15 cellular contexts compared by ENCODE assay signal in genomic region chr15:39584662-39585393, GRCh38. TPM values are rescaled to one million over a fixed set of nuclear protein-coding genes. Genes with fewer than 3 reads are reported as not detected.
DNase-seq lines count a peak whose midpoint lies in the region; ATAC-seq, FAIRE-seq and TF ChIP-seq lines count a peak whose summit lies in the region.
"Had no signal": no experiment of that assay in that cellular context is flagged by ENCODE, and none has a peak within 500 bp of the region (broad histone marks: within the 10 kb centered on the region; RNA-seq: fewer than 3 reads in every experiment).

No MANE protein-coding gene starts in this region.

- H3K4me2 ChIP-seq in A549: peak overlapping the region; percentile 97; the same call in 1 of the 3 replicates
- H3K4me2 ChIP-seq in Loucy (ENCODE audit: low read depth, low read length, poor library complexity, severe bottlenecking): peak overlapping the region; percentile 17

- no peaks in the 10 kb centered on the region for H3K27me3 ChIP-seq in Loucy (ENCODE audit: insufficient read depth, low read length, poor library complexity, severe bottlenecking)
- H3K27me3 ChIP-seq in esophagus muscularis mucosa: peaks cover 0 to 3% (median 0%) of the 10 kb centered on the region in 4 donors
- no peaks in the 10 kb centered on the region for H3K27me3 ChIP-seq in muscle layer of colon (ENCODE audit: control insufficient read depth in 1 of 2, insufficient read depth in 2 of 2, low read length in 2 of 2)

- H3K79me2 ChIP-seq in Loucy (ENCODE audit: insufficient read depth, low read length): no peaks in the 10 kb centered on the region

- H3K9me2 ChIP-seq in Loucy (replicated peaks; ENCODE audit: low read depth, low read length): no peaks in the 10 kb centered on the region

- H3K27ac ChIP-seq in A549 (no peak overlapping the region), esophagus muscularis mucosa (replicated peaks in 1 of 4) (peak overlapping the region; percentile 87 to 96 (median 94)), muscle layer of colon (ENCODE audit: low read depth, low read length) (peak overlapping the region; percentile 67), caudate nucleus (ENCODE audit: low read depth, low read length) (no peak overlapping the region)
- H3K27ac ChIP-seq: WERI-Rb-1 had no signal

- H3K4me3 ChIP-seq in A549: no peak overlapping the region
- no peak overlapping the region for H3K4me3 ChIP-seq in Loucy (ENCODE audit: low read length, poor library complexity, severe bottlenecking)
- H3K4me3 ChIP-seq in esophagus muscularis mucosa: peak overlapping the region; percentile 61 to 90 (median 77)
- peak overlapping the region in 1 of 2 donors; percentile 63 for H3K4me3 ChIP-seq in muscle layer of colon (ENCODE audit: low read depth in 1 of 2, low read length in 2 of 2)
- H3K4me3 ChIP-seq: K562 had no signal

- no peaks in the 10 kb centered on the region for H3K36me3 ChIP-seq in Loucy (ENCODE audit: insufficient read depth, low read length)
- H3K36me3 ChIP-seq in esophagus muscularis mucosa: peaks cover 42 to 81% (median 77%) of the 10 kb centered on the region in 4 donors
- H3K36me3 ChIP-seq in muscle layer of colon (ENCODE audit: insufficient read depth, low read length): peaks cover 77% of the 10 kb centered on the region
- H3K36me3 ChIP-seq: WERI-Rb-1 had no signal

- POLR2A ChIA-PET in A549 (lab: Yijun Ruan, JAX): no interaction called here

- ATAC-seq in A549: no peak
- no peak for ATAC-seq in GM18909 (IDR thresholded peaks at IDR 0.05; ENCODE audit: poor library complexity, unreplicated experiment)
- ATAC-seq: HCT116, K562 had no signal

- no peak for TF ChIP-seq EP300 in A549 (IDR thresholded peaks at IDR 0.05)
- no peak for TF ChIP-seq EP300 in esophagus muscularis mucosa (IDR thresholded peaks at IDR 0.05)

- H4K20me1 ChIP-seq in Loucy (ENCODE audit: insufficient read depth, low read length, poor library complexity, severe bottlenecking): no peaks in the 10 kb centered on the region

- TF ChIP-seq CTCF in A549 (IDR thresholded peaks at IDR 0.05): no peak
- no peak for TF ChIP-seq CTCF in Loucy (conservative IDR thresholded peaks at IDR 0.05; ENCODE audit: low read length)
- TF ChIP-seq CTCF in esophagus muscularis mucosa (IDR thresholded peaks at IDR 0.05): no peak

- peaks cover 26% of the 10 kb centered on the region for H3K4me1 ChIP-seq in A549
- peaks cover 10% of the 10 kb centered on the region for H3K4me1 ChIP-seq in Loucy (ENCODE audit: insufficient read depth, low read length, poor library complexity, severe bottlenecking)
- peaks cover 35 to 88% (median 85%) of the 10 kb centered on the region in 4 donors for H3K4me1 ChIP-seq in esophagus muscularis mucosa
- H3K4me1 ChIP-seq in muscle layer of colon (ENCODE audit: insufficient read depth, low read length): peaks cover 63% of the 10 kb centered on the region

- H3K9ac ChIP-seq in Loucy (ENCODE audit: low read depth, low read length, poor library complexity, severe bottlenecking): no peak overlapping the region
- no peak overlapping the region for H3K9ac ChIP-seq in muscle layer of colon (ENCODE audit: low read length)

- DNase-seq in A549 (ENCODE audit: low read depth in 1 of 2, low spot score in 1 of 2): no peak
- peak; percentile 31 for DNase-seq in esophagus muscularis mucosa (ENCODE audit: extremely low spot score)
- DNase-seq in SHP77 (lab: John Stamatoyannopoulos, UW): no peak
- DNase-seq in mesenteric fat pad (ENCODE audit: low spot score): no peak
- DNase-seq in caudate nucleus (lab: John Stamatoyannopoulos, UW): no peak
- DNase-seq: activated T-cell treated with anti-CD3 and anti-CD28 coated beads for 4 hours; effector memory CD4-positive, alpha-beta T cell; NCI-H187; NCI-H748 treated with DMSO at 0.1 percent for 48 hours; WERI-Rb-1 had no signal

- CTCF ChIA-PET in A549 (lab: Yijun Ruan, JAX): interaction anchor here (2.3 kb wide), 1 partner anchor 412 kb away, joined by 12 read pairs; no protein-coding TSS in a partner anchor

- H3K9me3 ChIP-seq in A549: no peaks in the 10 kb centered on the region
- no peaks in the 10 kb centered on the region for H3K9me3 ChIP-seq in Loucy (ENCODE audit: insufficient read depth, low read depth, low read length)
- peaks cover 0 to 3% (median 0%) of the 10 kb centered on the region in 4 donors for H3K9me3 ChIP-seq in esophagus muscularis mucosa
- H3K9me3 ChIP-seq in muscle layer of colon (ENCODE audit: low read length): no peaks in the 10 kb centered on the region

- WGBS in A549 (ENCODE audit: missing lambda C conversion rate): 93% methylated on average over 3 of the region's 3 CpGs
- WGBS in esophagus muscularis mucosa: 35% methylated on average over 3 of the region's 3 CpGs

- FAIRE-seq in A549 (lab: Jason Lieb, UNC): no peak
- FAIRE-seq: K562 had no signal

- TF ChIP-seq POLR2A in A549 (IDR thresholded peaks at IDR 0.05; ENCODE audit: low read length): no peak
- peak; percentile 28 for TF ChIP-seq POLR2A in esophagus muscularis mucosa (IDR thresholded peaks at IDR 0.05; ENCODE audit: low read depth)

- intact Hi-C loops in esophagus muscularis mucosa (cut with DNase I): loop anchor here (5.0 to 10.0 kb wide), 3 partner anchors 97 to 880 kb away; no protein-coding TSS in a partner anchor

- H3F3A ChIP-seq in Loucy (ENCODE audit: low read depth): no peaks in the 10 kb centered on the region

- H2AFZ ChIP-seq in Loucy (ENCODE audit: low read length): no peak overlapping the region

- no peak for TF ChIP-seq RAD21 in A549 (conservative IDR thresholded peaks at IDR 0.05 in 1 of 2, IDR thresholded peaks at IDR 0.05 in 1 of 2)

TF ChIP-seq in A549, 52 proteins besides CTCF, POLR2A, EP300 and RAD21:
- no peak for TF ChIP-seq NFE2L2 (conservative IDR thresholded peaks at IDR 0.05; ENCODE audit: low read length)
- no peak for TF ChIP-seq BHLHE40 (IDR thresholded peaks at IDR 0.05; ENCODE audit: low read depth, low read length)
- TF ChIP-seq HOXA7 (CRISPR knock-in tag; IDR thresholded peaks at IDR 0.05): no peak
- TF ChIP-seq POLR2AphosphoS2 (conservative IDR thresholded peaks at IDR 0.05; ENCODE audit: low read length): no peak; the same call in 1 of the 2 replicates
- no peak for TF ChIP-seq HOXB13 (CRISPR knock-in tag; IDR thresholded peaks at IDR 0.05; ENCODE audit: low read depth)
- TF ChIP-seq RFX5 (IDR thresholded peaks at IDR 0.05): no peak
- no peak for TF ChIP-seq KDM5A (IDR thresholded peaks at IDR 0.05)
- TF ChIP-seq EHMT2 (IDR thresholded peaks at IDR 0.05; ENCODE audit: low read depth): no peak
- TF ChIP-seq REST (IDR thresholded peaks at IDR 0.05): no peak
- no peak for TF ChIP-seq ESRRA (IDR thresholded peaks at IDR 0.05; ENCODE audit: borderline replicate concordance, low read length)
- TF ChIP-seq FOSB (CRISPR knock-in tag; IDR thresholded peaks at IDR 0.05): no peak
- no peak for TF ChIP-seq RNF2 (IDR thresholded peaks at IDR 0.05; ENCODE audit: borderline replicate concordance, low read depth)
- TF ChIP-seq NR3C1 (IDR thresholded peaks at IDR 0.05): no peak
- TF ChIP-seq MAX (IDR thresholded peaks at IDR 0.05): no peak
- no peak for TF ChIP-seq EHF (CRISPR knock-in tag; IDR thresholded peaks at IDR 0.05)
- TF ChIP-seq FOXS1 (CRISPR knock-in tag; IDR thresholded peaks at IDR 0.05): no peak
- TF ChIP-seq HOXB5 (CRISPR knock-in tag; IDR thresholded peaks at IDR 0.05): no peak

RNA-seq across cellular contexts. Expression of gene THBS1, which starts 3.9 kb away (rescaled TPM):
- 46.8 and 53.5 TPM in 2 replicates for polyA plus RNA-seq in A549 (2011; rRNA removed)
- polyA plus RNA-seq in A549 (2012; cell fraction: cytosol; rRNA removed): 34.1 and 36.8 TPM in 2 replicates
- 260 and 262 TPM in 2 replicates for polyA plus RNA-seq in A549 (2012; cell fraction: nucleus; rRNA removed)
- polyA plus RNA-seq in A549 (2017; fragmentation: RNase III; extraction: RNeasy Plus Mini Kit Qiagen cat#74134 plus additional on column Dnase treatment): 54.4 to 63.5 TPM (median 54.9 TPM) in 3 replicates
- 374 and 456 TPM in 2 replicates for polyA minus RNA-seq in A549 (2011; rRNA and poly(A)+ RNA removed)
- total RNA-seq in esophagus muscularis mucosa: 1,000 to 10,000 TPM in 1 of 4 donors, 100 to 1,000 TPM in 3; 188 to 4,072 (median 270) TPM
- 4,139 TPM for total RNA-seq in mesenteric fat pad

Comparison
In these comparisons a context has a peak if more than half of its experiments do, and no peak if none do; other contexts are left out.
1. H3K27ac ChIP-seq: peak in esophagus muscularis mucosa (4 of 4) and muscle layer of colon (single experiment); none in A549 (0 of 2) and caudate nucleus (single experiment).
2. H3K4me3 ChIP-seq: peak in esophagus muscularis mucosa (4 of 4); none in A549 (single experiment) and Loucy (single experiment).